Comparison of ENCODE assay signal across 15 cellular contexts in the genomic region with DNA sequence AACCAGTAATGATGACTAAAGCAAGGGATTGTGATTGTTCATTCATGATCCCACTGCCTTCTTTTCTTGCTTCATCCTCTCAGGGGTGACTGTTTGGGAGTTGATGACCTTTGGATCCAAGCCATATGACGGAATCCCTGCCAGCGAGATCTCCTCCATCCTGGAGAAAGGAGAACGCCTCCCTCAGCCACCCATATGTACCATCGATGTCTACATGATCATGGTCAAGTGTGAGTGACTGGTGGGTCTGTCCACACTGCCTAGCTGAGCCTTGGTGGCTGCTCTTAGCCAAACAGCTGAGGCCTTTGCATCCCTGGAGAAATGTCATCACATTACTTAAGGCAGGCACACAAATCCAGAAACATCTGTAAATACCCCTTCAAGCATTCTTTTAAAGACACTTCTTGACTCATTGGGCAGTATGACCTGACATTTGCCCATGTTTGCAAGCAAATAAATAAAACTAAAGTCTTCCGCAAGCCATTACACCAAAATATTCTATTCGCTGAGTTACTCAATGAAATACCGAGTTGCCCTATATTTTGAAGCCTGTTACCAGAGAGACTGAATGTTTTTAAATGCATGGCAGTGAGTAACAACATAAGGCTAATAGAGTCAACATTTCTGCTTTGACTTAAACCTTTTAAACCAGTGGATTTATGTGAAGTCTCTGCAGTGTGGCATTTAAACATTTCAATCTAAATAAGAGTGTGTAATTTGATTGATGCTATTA.
DNase-seq lines count a peak whose midpoint lies in the region; ATAC-seq, FAIRE-seq and TF ChIP-seq lines count a peak whose summit lies in the region.
"Had no signal": no experiment of that assay in that cellular context is flagged by ENCODE, and none has a peak within 500 bp of the region (broad histone marks: within the 10 kb centered on the region; RNA-seq: fewer than 3 reads in every experiment).

No MANE protein-coding gene starts in this region.

- H3K4me1 Mint-ChIP-seq in activated CD8-positive, alpha-beta memory T cell treated with anti-CD3 and anti-CD28 coated beads, Interleukin-2, amount 10 ng/mL, durations not matched to agents 7 days and 5 days, result no peaks in the 10 kb centered on the region
- H3K4me1 Mint-ChIP-seq in osteocyte (ENCODE audit: unreplicated experiment), result peaks cover 12% of the 10 kb centered on the region

- H3K4me3 ChIP-seq in fibroblast of lung (replicated peaks in 1 of 4; ENCODE audit: control extremely low read depth in 1 of 4, insufficient read depth in 1 of 4, low read depth in 3 of 4, low read length in 4 of 4), result no peak overlapping the region
- H3K4me3 ChIP-seq: GM23248 had no signal

- H3K27me3 ChIP-seq in fibroblast of lung (ENCODE audit: control insufficient read depth, insufficient read depth, low read length), result no peaks in the 10 kb centered on the region

- peaks cover 5% of the 10 kb centered on the region for H3K79me2 ChIP-seq in fibroblast of lung (ENCODE audit: control insufficient read depth, insufficient read depth, low read length)

- H3K9me3 ChIP-seq in fibroblast of lung (ENCODE audit: control insufficient read depth, insufficient read depth, low read depth, low read length), result no peaks in the 10 kb centered on the region

- no peak for FAIRE-seq in H54 (lab: Jason Lieb, UNC)

- ATAC-seq in activated CD8-positive, alpha-beta memory T cell treated with anti-CD3 and anti-CD28 coated beads, Interleukin-2, amount 10 ng/mL, durations not matched to agents 7 days and 5 days, result no peak
- ATAC-seq in left lobe of liver, result no peak

- H3K4me1 ChIP-seq in fibroblast of lung (ENCODE audit: control insufficient read depth, extremely low read depth, insufficient read depth, low read length), result peaks cover 6% of the 10 kb centered on the region

- CTCF ChIA-PET in activated CD8-positive, alpha-beta memory T cell treated with anti-CD3 and anti-CD28 coated beads, Interleukin-2, amount 10 ng/mL, durations not matched to agents 7 days and 5 days (lab: Charles Lee), result no interaction called here

- DNase-seq in activated CD8-positive, alpha-beta memory T cell treated with anti-CD3 and anti-CD28 coated beads, Interleukin-2, amount 10 ng/mL, durations not matched to agents 7 days and 5 days, result peak; percentile 18
- no peak for DNase-seq in activated CD8-positive, alpha-beta memory T cell treated with anti-CD3 and anti-CD28 coated beads, Interleukin-2, amount 50 U/mL, for 4 hours
- DNase-seq in fibroblast of lung (ENCODE audit: low read depth in 2 of 2) (peak in 1 of 2 donors; percentile 34), osteocyte (ENCODE audit: extremely low spot score, unreplicated experiment) (peak; percentile 32), H54 (ENCODE audit: insufficient read length, low spot score) (no peak), SHP77 (lab: John Stamatoyannopoulos, UW) (no peak), left lobe of liver (ENCODE audit: low spot score) (no peak)
- no peak for DNase-seq in effector CD8-positive, alpha-beta T cell (lab: John Stamatoyannopoulos, UW)
- DNase-seq: 8988T; C1 segment of cervical spinal cord; Calu3; CD4-positive, alpha-beta T cell; DMS 273 treated with DMSO at 0.1 percent for 48 hours; GM23248; H9 had no signal

- no peak overlapping the region for H3K4me2 ChIP-seq in fibroblast of lung (ENCODE audit: extremely low read depth, insufficient read depth, low read length)

- H3K27ac Mint-ChIP-seq in activated CD8-positive, alpha-beta memory T cell treated with anti-CD3 and anti-CD28 coated beads, Interleukin-2, amount 10 ng/mL, durations not matched to agents 7 days and 5 days, result no peak overlapping the region
- H3K27ac Mint-ChIP-seq in osteocyte (ENCODE audit: unreplicated experiment), result no peak overlapping the region
- H3K27ac Mint-ChIP-seq: CD4-positive, alpha-beta T cell; H9 had no signal

- H3K27me3 Mint-ChIP-seq in activated CD8-positive, alpha-beta memory T cell treated with anti-CD3 and anti-CD28 coated beads, Interleukin-2, amount 10 ng/mL, durations not matched to agents 7 days and 5 days, result peaks cover 17% of the 10 kb centered on the region
- no peaks in the 10 kb centered on the region for H3K27me3 Mint-ChIP-seq in osteocyte (ENCODE audit: unreplicated experiment)
- H3K27me3 Mint-ChIP-seq: CD4-positive, alpha-beta T cell had no signal

- H3K9me3 Mint-ChIP-seq in activated CD8-positive, alpha-beta memory T cell treated with anti-CD3 and anti-CD28 coated beads, Interleukin-2, amount 10 ng/mL, durations not matched to agents 7 days and 5 days (ENCODE audit: low read depth), result no peaks in the 10 kb centered on the region
- no peaks in the 10 kb centered on the region for H3K9me3 Mint-ChIP-seq in osteocyte (ENCODE audit: unreplicated experiment)
- H3K9me3 Mint-ChIP-seq: CD4-positive, alpha-beta T cell; H9 had no signal

- H2AFZ ChIP-seq in fibroblast of lung (ENCODE audit: low read length), result no peak overlapping the region
- H2AFZ ChIP-seq: GM23248 had no signal

- no peak overlapping the region for H3K4me3 Mint-ChIP-seq in activated CD8-positive, alpha-beta memory T cell treated with anti-CD3 and anti-CD28 coated beads, Interleukin-2, amount 10 ng/mL, durations not matched to agents 7 days and 5 days
- no peak overlapping the region for H3K4me3 Mint-ChIP-seq in osteocyte (ENCODE audit: unreplicated experiment)
- H3K4me3 Mint-ChIP-seq: CD4-positive, alpha-beta T cell; H9 had no signal

- peak overlapping the region; percentile 36 for H3K27ac ChIP-seq in fibroblast of lung (ENCODE audit: insufficient read depth, low read length)
- H3K27ac ChIP-seq: GM23248 had no signal

- no peak overlapping the region for H3K9ac ChIP-seq in fibroblast of lung (ENCODE audit: insufficient read depth, low read length)
- H3K9ac ChIP-seq: GM23248 had no signal

- H3K36me3 ChIP-seq in fibroblast of lung (ENCODE audit: control insufficient read depth, insufficient read depth, low read length), result peaks cover 25% of the 10 kb centered on the region

- no peaks in the 10 kb centered on the region for H3K36me3 Mint-ChIP-seq in activated CD8-positive, alpha-beta memory T cell treated with anti-CD3 and anti-CD28 coated beads, Interleukin-2, amount 10 ng/mL, durations not matched to agents 7 days and 5 days
- H3K36me3 Mint-ChIP-seq in osteocyte (ENCODE audit: unreplicated experiment), result peaks cover 46% of the 10 kb centered on the region

- no peak for TF ChIP-seq POLR2A in H54 (IDR thresholded peaks at IDR 0.05; ENCODE audit: low read depth, low read length)

- TF ChIP-seq CTCF in fibroblast of lung (conservative IDR thresholded peaks at IDR 0.05 in 1 of 2, IDR thresholded peaks at IDR 0.05 in 1 of 2; ENCODE audit: low read depth in 1 of 2, low read length in 2 of 2) (no peak), osteocyte (IDR thresholded peaks at IDR 0.05) (no peak)

- no peaks in the 10 kb centered on the region for H4K20me1 ChIP-seq in fibroblast of lung (ENCODE audit: control insufficient read depth, extremely low read depth, insufficient read depth, low read length)

Comparison
In these comparisons a context has a peak if more than half of its experiments do, and no peak if none do; other contexts are left out.
1. DNase-seq: peak in activated CD8-positive, alpha-beta memory T cell treated with anti-CD3 and anti-CD28 coated beads, Interleukin-2, amount 10 ng/mL, durations not matched to agents 7 days and 5 days (single experiment) and osteocyte (single experiment); none in activated CD8-positive, alpha-beta memory T cell treated with anti-CD3 and anti-CD28 coated beads, Interleukin-2, amount 50 U/mL, for 4 hours (single experiment), H54 (single experiment), effector CD8-positive, alpha-beta T cell (single experiment), SHP77 (0 of 2) and left lobe of liver (single experiment).